32 cellular contexts compared by ENCODE assay signal in the genomic region with DNA sequence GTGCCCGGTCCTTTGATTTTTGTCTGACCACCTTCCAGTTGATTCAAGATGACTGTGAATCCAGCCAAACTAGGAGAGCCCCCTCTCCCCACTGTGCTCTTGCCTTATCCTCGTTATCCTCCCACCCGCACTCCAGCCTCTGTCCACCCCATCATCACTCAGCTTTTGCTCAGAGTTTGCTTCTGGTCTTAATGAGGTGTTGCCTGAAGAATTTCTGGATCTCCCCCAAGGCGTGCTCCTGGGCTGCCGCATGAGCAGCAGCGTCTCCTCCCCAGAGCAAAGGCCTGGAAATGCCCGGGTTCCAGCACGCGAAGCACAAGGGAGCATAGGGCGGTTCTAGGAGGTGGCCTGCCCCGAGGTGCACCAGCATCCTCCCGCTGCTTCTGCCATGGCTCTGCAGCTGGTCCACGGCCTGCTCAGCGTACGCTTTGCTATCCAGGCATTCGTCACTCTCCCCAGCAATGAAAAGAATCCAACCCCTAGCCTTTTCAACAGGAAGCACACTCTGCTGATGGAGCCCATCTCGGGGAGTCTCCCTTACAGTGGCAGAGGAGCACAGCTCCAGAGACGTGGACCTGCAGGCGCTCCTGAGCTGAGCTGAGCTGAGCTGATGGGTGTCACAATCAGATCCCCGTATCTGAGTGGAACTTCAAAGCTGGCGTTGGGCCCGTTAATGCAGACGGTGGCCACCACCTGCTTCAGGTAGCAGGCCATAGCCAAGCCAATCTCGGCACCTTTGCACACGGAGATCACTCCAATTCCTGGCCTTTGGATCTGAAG. TPM values are rescaled to one million over a fixed set of nuclear protein-coding genes. Genes with fewer than 3 reads are reported as not detected.
"Had no signal": no experiment of that assay in that cellular context is flagged by ENCODE, and none has a peak within 500 bp of the region (broad histone marks: within the 10 kb centered on the region; RNA-seq: fewer than 3 reads in every experiment).

No MANE protein-coding gene starts in this region.

- FAIRE-seq: bronchial epithelial cell, TTC549 had no signal

- H3K9me3 ChIP-seq: ascending aorta, body of pancreas had no signal

- H3K27ac Mint-ChIP-seq: activated B cell treated with CpG ODN at 0.5 μM for 24 hours; activated CD4-positive, alpha-beta memory T cell treated with anti-CD3 and anti-CD28 coated beads for 36 hours; activated CD4-positive, alpha-beta T cell treated with anti-CD3 and anti-CD28 coated beads, Interleukin-2, amount 10 ng/mL, durations not matched to agents 7 days and 5 days; activated naive CD4-positive, alpha-beta T cell treated with anti-CD3 and anti-CD28 coated beads, Interleukin-2, amount 50 U/mL, for 72 hours; activated naive CD8-positive, alpha-beta T cell treated with anti-CD3 and anti-CD28 coated beads, Interleukin-2, amount 50 U/mL, for 24 hours; T-cell had no signal

- H3K9me3 Mint-ChIP-seq: activated B cell treated with CpG ODN at 0.5 μM for 24 hours; activated CD4-positive, alpha-beta memory T cell treated with anti-CD3 and anti-CD28 coated beads for 36 hours; activated CD4-positive, alpha-beta T cell treated with anti-CD3 and anti-CD28 coated beads, Interleukin-2, amount 10 ng/mL, durations not matched to agents 7 days and 5 days; activated naive CD4-positive, alpha-beta T cell treated with anti-CD3 and anti-CD28 coated beads, Interleukin-2, amount 50 U/mL, for 72 hours; activated naive CD8-positive, alpha-beta T cell treated with anti-CD3 and anti-CD28 coated beads, Interleukin-2, amount 50 U/mL, for 24 hours; activated T-cell treated with anti-CD3 and anti-CD28 coated beads, Interleukin-2, amount 50 U/mL, for 4 hours; T-cell had no signal

- H3K4me3 ChIP-seq: ascending aorta, body of pancreas, SK-N-MC had no signal

- H3K4me3 Mint-ChIP-seq: activated B cell treated with CpG ODN at 0.5 μM for 24 hours; activated CD4-positive, alpha-beta memory T cell treated with anti-CD3 and anti-CD28 coated beads for 36 hours; activated CD4-positive, alpha-beta T cell treated with anti-CD3 and anti-CD28 coated beads, Interleukin-2, amount 10 ng/mL, durations not matched to agents 7 days and 5 days; activated naive CD8-positive, alpha-beta T cell treated with anti-CD3 and anti-CD28 coated beads, Interleukin-2, amount 50 U/mL, for 24 hours; activated T-cell treated with anti-CD3 and anti-CD28 coated beads, Interleukin-2, amount 50 U/mL, for 4 hours; T-cell had no signal

- H3K4me1 ChIP-seq: ascending aorta, body of pancreas had no signal

- H3K36me3 ChIP-seq: ascending aorta had no signal

- H3K27me3 ChIP-seq: ascending aorta, body of pancreas had no signal

- H3K27ac ChIP-seq: ascending aorta, body of pancreas, SK-N-MC had no signal

- H3K4me1 Mint-ChIP-seq: activated B cell treated with CpG ODN at 0.5 μM for 24 hours; activated CD4-positive, alpha-beta T cell treated with anti-CD3 and anti-CD28 coated beads, Interleukin-2, amount 10 ng/mL, durations not matched to agents 7 days and 5 days; activated naive CD8-positive, alpha-beta T cell treated with anti-CD3 and anti-CD28 coated beads, Interleukin-2, amount 50 U/mL, for 24 hours; T-cell had no signal

- H3K36me3 Mint-ChIP-seq: activated CD4-positive, alpha-beta memory T cell treated with anti-CD3 and anti-CD28 coated beads for 36 hours; activated naive CD4-positive, alpha-beta T cell treated with anti-CD3 and anti-CD28 coated beads, Interleukin-2, amount 50 U/mL, for 72 hours; T-cell had no signal

- ATAC-seq: activated naive CD4-positive, alpha-beta T cell treated with anti-CD3 and anti-CD28 coated beads, Interleukin-2, amount 50 U/mL, for 72 hours; activated naive CD8-positive, alpha-beta T cell treated with anti-CD3 and anti-CD28 coated beads, Interleukin-2, amount 50 U/mL, for 24 hours; activated T-cell treated with anti-CD3 and anti-CD28 coated beads, Interleukin-2, amount 50 U/mL, for 4 hours; body of pancreas; Panc1; Right ventricle myocardium inferior; T-cell had no signal

- DNase-seq: activated B cell treated with CpG ODN at 0.5 μM for 24 hours; activated CD4-positive, alpha-beta memory T cell treated with anti-CD3 and anti-CD28 coated beads for 36 hours; activated CD4-positive, alpha-beta T cell treated with anti-CD3 and anti-CD28 coated beads for 1 hour; activated CD4-positive, alpha-beta T cell treated with anti-CD3 and anti-CD28 coated beads, Interleukin-2, amount 10 ng/mL, durations not matched to agents 7 days and 5 days; activated CD8-positive, alpha-beta memory T cell treated with anti-CD3 and anti-CD28 coated beads for 24 hours; activated effector memory CD4-positive, alpha-beta T cell treated with anti-CD3 and anti-CD28 coated beads, Interleukin-2, amount 50 U/mL, for 16 hours; activated naive CD4-positive, alpha-beta T cell treated with Interleukin-2 at 50 U/mL for 16 hours; activated naive CD8-positive, alpha-beta T cell treated with anti-CD3 and anti-CD28 coated beads, Interleukin-2, amount 50 U/mL, for 24 hours; activated T-cell treated with anti-CD3 and anti-CD28 coated beads, Interleukin-2, amount 50 U/mL, for 4 hours; amniotic stem cell; body of pancreas; central memory CD4-positive, alpha-beta T cell; KG1; NCI-H1048; NCI-H146; NCI-H187 treated with DMSO at 0.1 percent for 48 hours; NCI-H2107; NCI-H446; NCI-H524; OCI-M1; RPMI8226; T-cell; T-helper 2 cell; T1000 had no signal

RNA-seq across cellular contexts. Expression of gene BAAT, which starts 50.7 kb away (rescaled TPM):
- total RNA-seq: activated B cell treated with CpG ODN at 0.5 μM for 24 hours; activated CD4-positive, alpha-beta memory T cell treated with anti-CD3 and anti-CD28 coated beads for 36 hours; activated naive CD4-positive, alpha-beta T cell treated with anti-CD3 and anti-CD28 coated beads, Interleukin-2, amount 50 U/mL, for 72 hours; M059J; Right ventricle myocardium inferior had no signal
